ENCODE assay signal across 9 cellular contexts in genomic region chr12:32714772-32715171, GRCh38.
"Had no signal": no experiment of that assay in that cellular context is flagged by ENCODE, and none has a peak within 500 bp of the region (broad histone marks: within the 10 kb centered on the region; RNA-seq: fewer than 3 reads in every experiment).

No MANE protein-coding gene starts in this region.

- H3K27ac ChIP-seq: GM23248 had no signal

- DNase-seq: GM23248, GOT3, H7, H9, HCEC 1CT, HFFc6 had no signal

- ATAC-seq: GM23338, HCT116 had no signal

- H3K9ac ChIP-seq: GM23248 had no signal

- H3K4me3 ChIP-seq: GM23248, GM23338, HAP-1 had no signal

- H3K9me3 ChIP-seq: HAP-1 had no signal

- H3K4me1 ChIP-seq: HAP-1 had no signal
